8 cellular contexts compared by ENCODE assay signal in the genomic region with DNA sequence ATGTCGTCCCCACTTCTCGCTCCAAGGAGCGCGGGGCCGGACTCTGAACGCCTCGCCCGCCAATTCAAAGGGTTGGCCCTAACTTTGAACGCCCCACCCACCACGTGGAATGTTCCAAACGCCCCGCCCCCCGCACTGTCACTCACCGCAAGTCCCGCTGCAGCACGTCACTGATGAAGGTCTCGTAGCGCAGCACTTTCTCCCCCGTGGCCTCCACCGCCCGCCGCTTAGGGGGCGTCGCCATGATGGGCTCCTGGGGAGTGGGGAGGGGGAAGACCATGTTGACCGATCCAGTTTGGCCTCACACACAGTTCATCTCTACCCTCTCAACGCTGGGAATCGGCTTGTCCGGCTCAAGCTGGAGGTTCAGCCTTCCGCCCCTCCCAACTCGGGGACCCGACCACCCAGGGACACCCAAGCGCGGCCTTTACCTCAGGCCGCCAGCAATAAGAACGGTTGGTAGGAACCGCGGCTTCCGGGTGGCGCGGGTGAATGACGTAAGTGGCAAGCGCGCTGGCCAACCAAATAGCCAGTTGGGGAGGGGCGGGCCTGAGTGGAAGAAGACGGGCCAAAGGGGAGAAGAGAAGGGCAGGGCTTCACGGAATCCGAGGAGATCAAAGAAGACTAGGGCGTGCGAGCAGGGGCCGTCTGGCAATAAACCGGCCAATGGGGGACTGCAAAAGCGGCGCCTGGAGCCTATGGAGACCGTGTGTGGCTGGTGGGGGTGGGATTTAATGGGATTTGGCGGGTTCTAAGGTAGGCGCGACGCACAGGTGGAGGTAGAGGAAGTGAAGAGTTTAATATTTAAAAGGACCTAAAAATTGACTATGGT.
DNase-seq lines count a peak whose midpoint lies in the region; ATAC-seq lines count a peak whose summit lies in the region.

A gene with protein sequence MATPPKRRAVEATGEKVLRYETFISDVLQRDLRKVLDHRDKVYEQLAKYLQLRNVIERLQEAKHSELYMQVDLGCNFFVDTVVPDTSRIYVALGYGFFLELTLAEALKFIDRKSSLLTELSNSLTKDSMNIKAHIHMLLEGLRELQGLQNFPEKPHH (minus strand): TSS at position 497 of the 832 bp plus-strand sequence. CDS start 253 bp downstream, at position 244.

- ATAC-seq in GM19025 (IDR thresholded peaks at IDR 0.05; ENCODE audit: low read depth, unreplicated experiment) (peak; percentile 72), HG03342 (IDR thresholded peaks at IDR 0.05; ENCODE audit: unreplicated experiment) (peak; percentile 83)
- ATAC-seq in activated CD4-positive, CD25-positive, alpha-beta regulatory T cell treated with anti-CD3 and anti-CD28 coated beads, Interleukin-2, amount 50 U/mL, for 24 hours = peak; percentile 81 to 85

- DNase-seq in AG08396 (ENCODE audit: low spot score) (peak; percentile 85), NCI-H446 treated with DMSO at 0.1 percent for 48 hours (lab: John Stamatoyannopoulos, UW) (peak; percentile 91), cerebellar cortex (ENCODE audit: low spot score) (peak; percentile 94), islet precursor cell (peak; percentile 97)
- DNase-seq in stimulated activated CD4-positive, alpha-beta T cell treated with anti-CD3 and anti-CD28 coated beads, Interleukin-12 subunit alpha, Interleukin-12 subunit beta, amount 100 ng/mL, for 48 hours (ENCODE audit: low read depth in 2 of 3, low spot score in 1 of 3) = peak; percentile 88 to 90 (median 89)

Comparison
In these comparisons a context has a peak if more than half of its experiments do, and no peak if none do; other contexts are left out.
1. Peak in every context shown above with its lines: DNase-seq and ATAC-seq.